In the genomic region with DNA sequence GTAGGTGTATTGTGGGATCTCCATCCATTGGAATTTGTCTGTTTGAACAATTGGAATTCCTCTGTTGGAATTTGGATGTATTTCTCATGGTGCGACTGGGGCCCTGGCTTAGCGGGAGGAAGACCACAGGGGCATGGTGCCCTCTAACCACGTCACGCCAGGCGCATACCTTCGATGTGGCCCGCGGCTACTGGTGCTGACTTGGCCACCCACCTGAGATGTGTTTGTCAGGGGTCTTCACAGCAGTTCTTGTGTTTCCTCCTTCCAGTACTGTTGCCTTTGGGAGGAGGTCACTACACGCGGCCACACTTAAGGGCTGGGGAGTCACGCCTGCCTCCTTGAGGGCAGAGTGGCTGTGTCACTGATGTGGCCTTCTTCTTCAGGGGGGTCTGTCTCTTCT, we compare ENCODE assay signal across 14 cellular contexts.
"Had no signal": no experiment of that assay in that cellular context is flagged by ENCODE, and none has a peak within 500 bp of the region (broad histone marks: within the 10 kb centered on the region; RNA-seq: fewer than 3 reads in every experiment).

No MANE protein-coding gene starts in this region.

- H3K4me3 ChIP-seq: adrenal gland, tibial artery, uterus had no signal

- H3K27ac ChIP-seq: adrenal gland, tibial artery, uterus had no signal

- H3K9me3 ChIP-seq: adrenal gland, tibial artery, uterus had no signal

- H3K27ac Mint-ChIP-seq: activated naive CD4-positive, alpha-beta T cell treated with anti-CD3 and anti-CD28 coated beads, Interleukin-2, amount 10 ng/mL, durations not matched to agents 7 days and 5 days had no signal

- H3K27me3 ChIP-seq: adrenal gland, tibial artery, uterus had no signal

- ATAC-seq: stimulated activated naive B cell treated with anti-CD40 and anti-IgM and Interleukin-4, amounts not matched to agents 10 μg/mL and 1 μg/mL and 100 μg/mL, for 72 hours had no signal

- H3K36me3 ChIP-seq: adrenal gland, tibial artery, uterus had no signal

- H3K36me3 Mint-ChIP-seq: immature natural killer cell had no signal

- H3K27me3 Mint-ChIP-seq: stimulated activated naive B cell treated with anti-CD40 and anti-IgM and Interleukin-4, amounts not matched to agents 10 μg/mL and 1 μg/mL and 100 μg/mL, for 72 hours had no signal

- DNase-seq: activated CD4-positive, alpha-beta T cell treated with anti-CD3 and anti-CD28 coated beads, Interleukin-2, amount 50 U/mL, for 4 hours; activated CD4-positive, CD25-positive, alpha-beta regulatory T cell treated with anti-CD3 and anti-CD28 coated beads, Interleukin-2, amount 50 U/mL, for 72 hours; activated naive CD4-positive, alpha-beta T cell treated with anti-CD3 and anti-CD28 coated beads, Interleukin-2, amount 10 ng/mL, durations not matched to agents 7 days and 5 days; activated T-cell treated with anti-CD3 and anti-CD28 coated beads, Interleukin-2, amount 50 U/mL, for 1 hour; central memory CD4-positive, alpha-beta T cell; cortex of kidney; effector CD8-positive, alpha-beta T cell; immature natural killer cell; stimulated activated CD4-positive, alpha-beta T cell treated with anti-CD3 and anti-CD28 coated beads, Interleukin-2, amount 100 ng/mL, for 48 hours; stimulated activated naive B cell treated with anti-CD40 and anti-IgM and Interleukin-4, amounts not matched to agents 10 μg/mL and 1 μg/mL and 100 μg/mL, for 72 hours; tibial artery; uterus had no signal

- H3K4me3 Mint-ChIP-seq: activated naive CD4-positive, alpha-beta T cell treated with anti-CD3 and anti-CD28 coated beads, Interleukin-2, amount 10 ng/mL, durations not matched to agents 7 days and 5 days; nephron; stimulated activated naive B cell treated with anti-CD40 and anti-IgM and Interleukin-4, amounts not matched to agents 10 μg/mL and 1 μg/mL and 100 μg/mL, for 72 hours had no signal

- H3K9me3 Mint-ChIP-seq: activated naive CD4-positive, alpha-beta T cell treated with anti-CD3 and anti-CD28 coated beads, Interleukin-2, amount 10 ng/mL, durations not matched to agents 7 days and 5 days; immature natural killer cell; nephron; stimulated activated naive B cell treated with anti-CD40 and anti-IgM and Interleukin-4, amounts not matched to agents 10 μg/mL and 1 μg/mL and 100 μg/mL, for 72 hours had no signal
